Comparison of ENCODE assay signal across 34 cellular contexts in genomic region chr20:42907730-42908129, GRCh38.
"Had no signal": no experiment of that assay in that cellular context is flagged by ENCODE, and none has a peak within 500 bp of the region (broad histone marks: within the 10 kb centered on the region; RNA-seq: fewer than 3 reads in every experiment).

No MANE protein-coding gene starts in this region.

- H3K27me3 ChIP-seq: adrenal gland, ascending aorta, body of pancreas, brain microvascular endothelial cell, breast epithelium, cardiac muscle cell had no signal

- H3K27ac ChIP-seq: adrenal gland, ascending aorta, body of pancreas, brain microvascular endothelial cell, breast epithelium, cardiac muscle cell had no signal

- H3K4me3 ChIP-seq: adrenal gland, ascending aorta, body of pancreas, breast epithelium, cardiac muscle cell had no signal

- DNase-seq: activated effector memory CD4-positive, alpha-beta T cell treated with anti-CD3 and anti-CD28 coated beads, Interleukin-2, amount 50 U/mL, for 16 hours; activated effector memory CD4-positive, alpha-beta T cell treated with Interleukin-2 at 50 U/mL for 16 hours; activated gamma-delta T cell; activated gamma-delta T cell treated with Interleukin-2 at 50 U/mL for 16 hours; activated naive CD4-positive, alpha-beta T cell; activated naive CD4-positive, alpha-beta T cell treated with anti-CD3 and anti-CD28 coated beads for 36 hours; activated naive CD4-positive, alpha-beta T cell treated with anti-CD3 and anti-CD28 coated beads, Interleukin-2, amount 10 ng/mL, durations not matched to agents 7 days and 5 days; activated naive CD4-positive, alpha-beta T cell treated with anti-CD3 and anti-CD28 coated beads, Interleukin-2, amount 50 U/mL, for 16 hours; activated naive CD4-positive, alpha-beta T cell treated with Interleukin-2 at 50 U/mL for 16 hours; activated naive CD8-positive, alpha-beta T cell treated with anti-CD3 and anti-CD28 coated beads for 36 hours; activated naive CD8-positive, alpha-beta T cell treated with anti-CD3 and anti-CD28 coated beads, Interleukin-2, amount 10 ng/mL, durations not matched to agents 7 days and 5 days; activated naive CD8-positive, alpha-beta T cell treated with anti-CD3 and anti-CD28 coated beads, Interleukin-2, amount 50 U/mL, for 24 hours; activated T-cell treated with anti-CD3 and anti-CD28 coated beads, Interleukin-2, amount 50 U/mL, for 24 hours; activated T-cell treated with anti-CD3 and anti-CD28 coated beads, Interleukin-2, amount 50 U/mL, for 4 hours; activated T-cell treated with anti-CD3 and anti-CD28 coated beads, Interleukin-2, amount 50 U/mL, for 48 hours; activated T-cell treated with anti-CD3 and anti-CD28 coated beads, Interleukin-2, amount 50 U/mL, for 72 hours; adrenal gland; amniotic stem cell; amygdala; anterior cingulate cortex; aorta; body of pancreas; brain microvascular endothelial cell; caudate nucleus; central memory CD4-positive, alpha-beta T cell; cerebellar nuclear complex had no signal

- ATAC-seq: activated naive CD4-positive, alpha-beta T cell treated with anti-CD3 and anti-CD28 coated beads, Interleukin-2, amount 50 U/mL, for 72 hours; activated naive CD8-positive, alpha-beta T cell treated with anti-CD3 and anti-CD28 coated beads, Interleukin-2, amount 50 U/mL, for 24 hours; activated T-cell treated with anti-CD3 and anti-CD28 coated beads, Interleukin-2, amount 50 U/mL, for 4 hours; activated T-cell treated with anti-CD3 and anti-CD28 coated beads, Interleukin-2, amount 50 U/mL, for 72 hours; activated T-helper 17 cell treated with anti-CD3 and anti-CD28 coated beads, Interleukin-2, amount 50 U/mL, for 72 hours; body of pancreas had no signal

- H3K36me3 ChIP-seq: adrenal gland, ascending aorta, brain microvascular endothelial cell, breast epithelium, cardiac muscle cell had no signal

- H3K4me1 ChIP-seq: adrenal gland, ascending aorta, breast epithelium had no signal

- H3K9me3 ChIP-seq: adrenal gland, ascending aorta, body of pancreas, breast epithelium had no signal

- FAIRE-seq: astrocyte, bronchial epithelial cell, colon had no signal
